9 cellular contexts compared by ENCODE assay signal in genomic region chrX:41382699-41383645, GRCh38. TPM values are rescaled to one million over a fixed set of nuclear protein-coding genes. Genes with fewer than 3 reads are reported as not detected.
A peak's percentile ranks its signal among the peaks of the same experiment; 100 is the strongest.
DNase-seq lines count a peak whose midpoint lies in the region; ATAC-seq, FAIRE-seq and TF ChIP-seq lines count a peak whose summit lies in the region.
"Had no signal": no experiment of that assay in that cellular context is flagged by ENCODE, and none has a peak within 500 bp of the region (broad histone marks: within the 10 kb centered on the region; RNA-seq: fewer than 3 reads in every experiment).

No MANE protein-coding gene starts in this region.

- 61% methylated on average over 10 of the region's 10 CpGs for WGBS in SK-N-SH (ENCODE audit: low lambda C conversion rate)
- WGBS in H1 (ENCODE audit: extremely low coverage in 1 of 2, insufficient coverage in 1 of 2, insufficient read length in 1 of 2, insufficient replicate concordance in 2 of 2, low coverage in 1 of 2, low lambda C conversion rate in 2 of 2, missing lambda C conversion rate in 1 of 2), 2 experiments = 80% methylated on average over 8 of the region's 10 CpGs; no CpG with 5 or more reads in 1 of the 2 experiments
- 20 to 43% (median 39%) methylated on average over 10 of the region's 10 CpGs for WGBS in small intestine, 3 donors

- H2BK120ac ChIP-seq in H1 (replicated peaks; ENCODE audit: low read depth, low read length) = no peak overlapping the region

- 0 out of 2 replicates have a peak overlapping the region, but pooled peaks have one; percentile 27 for H2BK12ac ChIP-seq in H1 (ENCODE audit: low read depth, low read length)

- H3K79me1 ChIP-seq in H1 (ENCODE audit: low read depth, low read length) = no peaks in the 10 kb centered on the region

- no peak overlapping the region for H4K5ac ChIP-seq in H1 (ENCODE audit: insufficient read length, low read depth, low read length)

- no peak overlapping the region for H2BK20ac ChIP-seq in H1 (ENCODE audit: low read length)

- H3K9me3 ChIP-seq in SK-N-SH (no peaks in the 10 kb centered on the region), H1 (ENCODE audit: insufficient read depth in 2 of 2, low read depth in 1 of 2, low read length in 1 of 2) (no peaks in the 10 kb centered on the region), small intestine (ENCODE audit: control insufficient read depth, low read depth) (no peaks in the 10 kb centered on the region)

- H3K4me1 ChIP-seq in SK-N-SH (ENCODE audit: control insufficient read depth in 1 of 2, insufficient read depth in 2 of 2, low read depth in 1 of 2, low read length in 1 of 2) = no peaks in the 10 kb centered on the region
- peaks cover 0 to 9% (median 3%) of the 10 kb centered on the region in 4 experiments; a peak in 4 of 7 replicates for H3K4me1 ChIP-seq in H1 (replicated peaks in 1 of 4; ENCODE audit: control insufficient read depth in 3 of 4, insufficient read depth in 4 of 4, low read length in 3 of 4)
- peaks cover 4% of the 10 kb centered on the region in 2 donors for H3K4me1 ChIP-seq in small intestine (ENCODE audit: control insufficient read depth in 2 of 2, insufficient read depth in 1 of 2, low read depth in 1 of 2, low read length in 1 of 2)

- H3K27ac ChIP-seq in SK-N-SH (ENCODE audit: low read depth in 2 of 2, low read length in 1 of 2) = 0 out of 4 replicates have a peak overlapping the region, but pooled peaks of 1 of the 2 experiments have one; percentile 27
- H3K27ac ChIP-seq in H1 (ENCODE audit: low read depth, low read length) = no peak overlapping the region
- peak overlapping the region; percentile 75 to 94 for H3K27ac ChIP-seq in small intestine (ENCODE audit: low read depth in 1 of 2, low read length in 1 of 2)

- H4K8ac ChIP-seq in H1 (ENCODE audit: extremely low read depth, insufficient read depth, low read length) = no peak overlapping the region

- H3K4me3 ChIP-seq in SK-N-SH (ENCODE audit: low read depth in 2 of 2, low read length in 1 of 2) (no peak overlapping the region), H1 (ENCODE audit: extremely low read depth in 1 of 4, insufficient read depth in 2 of 4, low read depth in 3 of 4, low read length in 4 of 4) (no peak overlapping the region), small intestine (ENCODE audit: low read depth in 1 of 2, low read length in 2 of 2) (no peak overlapping the region)

- H3K9ac ChIP-seq in SK-N-SH (no peak overlapping the region), H1 (replicated peaks in 1 of 4; ENCODE audit: extremely low read depth in 1 of 4, low read depth in 3 of 4, low read length in 3 of 4) (no peak overlapping the region)

- H4K91ac ChIP-seq in H1 (replicated peaks; ENCODE audit: insufficient read length, low read length) = no peak overlapping the region

- no peak overlapping the region for H3K23ac ChIP-seq in H1 (ENCODE audit: insufficient read length)

- H3F3A ChIP-seq in SK-N-SH (replicated peaks; ENCODE audit: insufficient read depth) = no peaks in the 10 kb centered on the region

- no peak for FAIRE-seq in H1 (lab: Jason Lieb, UNC)
- FAIRE-seq in small intestine (lab: Jason Lieb, UNC) = no peak
- FAIRE-seq: A204.1 had no signal

- no peak overlapping the region for H2AK5ac ChIP-seq in H1 (ENCODE audit: low read depth, low read length)

- H3K4ac ChIP-seq in H1 (replicated peaks; ENCODE audit: insufficient read length, low read depth, low read length) = no peak overlapping the region

- 0 out of 2 replicates have a peak overlapping the region, but pooled peaks have one; percentile 19 for H3K4me2 ChIP-seq in SK-N-SH
- H3K4me2 ChIP-seq in H1 (ENCODE audit: insufficient read depth in 1 of 2, low read depth in 2 of 2, low read length in 2 of 2) = no peak overlapping the region

- no peak for TF ChIP-seq POLR2A in H1 (IDR thresholded peaks at IDR 0.05; ENCODE audit: control extremely low read depth in 1 of 2, low read depth in 2 of 2, low read length in 2 of 2)

- no peaks in the 10 kb centered on the region for H3K23me2 ChIP-seq in H1 (ENCODE audit: low read depth, low read length)

- H2AFZ ChIP-seq in SK-N-SH (ENCODE audit: low read depth) (0 out of 2 replicates have a peak overlapping the region, but pooled peaks have one; percentile 24), H1 (ENCODE audit: low read length) (no peak overlapping the region; the same call in 1 of the 2 replicates)

- TF ChIP-seq RAD21 in SK-N-SH (IDR thresholded peaks at IDR 0.05; ENCODE audit: low read length) (no peak), H1 (IDR thresholded peaks at IDR 0.05 in 1 of 2, conservative IDR thresholded peaks at IDR 0.05 in 1 of 2; ENCODE audit: low read depth in 2 of 2, low read length in 2 of 2) (no peak)

- CTCF ChIA-PET in SK-N-SH (lab: Yijun Ruan, JAX) = no interaction called here
- CTCF ChIA-PET in H1 (lab: Charles Lee; ENCODE audit: partially characterized antibody) = no interaction called here

- H3K27me3 ChIP-seq in SK-N-SH (ENCODE audit: insufficient read depth) = no peaks in the 10 kb centered on the region
- H3K27me3 ChIP-seq in H1 (replicated peaks in 1 of 4; ENCODE audit: control insufficient read depth in 3 of 4, extremely low read depth in 1 of 4, insufficient read depth in 3 of 4, low read length in 3 of 4) = no peaks in the 10 kb centered on the region
- no peaks in the 10 kb centered on the region for H3K27me3 ChIP-seq in small intestine (ENCODE audit: control insufficient read depth in 2 of 2, insufficient read depth in 2 of 2, low read length in 2 of 2)

- H4K20me1 ChIP-seq in SK-N-SH (ENCODE audit: insufficient read depth) (no peaks in the 10 kb centered on the region), H1 (replicated peaks in 1 of 2; ENCODE audit: control insufficient read depth in 1 of 2, insufficient read depth in 2 of 2, low read length in 2 of 2) (no peaks in the 10 kb centered on the region)

- no peaks in the 10 kb centered on the region for H3K9me2 ChIP-seq in SK-N-SH

- H3K18ac ChIP-seq in H1 (ENCODE audit: extremely low read depth, low read length) = no peak overlapping the region

- no peak for TF ChIP-seq EP300 in SK-N-SH (IDR thresholded peaks at IDR 0.05; ENCODE audit: borderline replicate concordance in 1 of 2, low read depth in 1 of 2, low read length in 1 of 2)
- no peak for TF ChIP-seq EP300 in H1 (IDR thresholded peaks at IDR 0.05; ENCODE audit: borderline replicate concordance in 1 of 2, low read depth in 2 of 2, low read length in 2 of 2)

- ATAC-seq in GM18861 (IDR thresholded peaks at IDR 0.05; ENCODE audit: unreplicated experiment) = no peak
- no peak for ATAC-seq in HG03439 (IDR thresholded peaks at IDR 0.05; ENCODE audit: unreplicated experiment)

- peak; percentile 11 for DNase-seq in NCI-H2029 (lab: John Stamatoyannopoulos, UW)
- DNase-seq in NCI-H2029 treated with DMSO at 0.1 percent for 48 hours (lab: John Stamatoyannopoulos, UW) = no peak
- no peak for DNase-seq in SK-N-SH
- no peak for DNase-seq in H1 (ENCODE audit: low read depth in 1 of 2, low spot score in 2 of 2)
- DNase-seq in small intestine = peak; percentile 88
- no peak for DNase-seq in GDM1 (lab: John Stamatoyannopoulos, UW)

- POLR2A ChIA-PET in SK-N-SH (lab: Yijun Ruan, JAX) = no interaction called here
- POLR2A ChIA-PET in H1 (lab: Charles Lee; ENCODE audit: partially characterized antibody) = interaction anchor here (0.5 to 0.7 kb wide), 2 partner anchors 15 to 200 kb away, joined by 3 to 4 read pairs; no protein-coding TSS in a partner anchor

- TF ChIP-seq CTCF in SK-N-SH (IDR thresholded peaks at IDR 0.05) = no peak
- no peak for TF ChIP-seq CTCF in H1 (IDR thresholded peaks at IDR 0.05; ENCODE audit: control extremely low read depth in 1 of 3, insufficient read depth in 1 of 3, low read depth in 1 of 3, low read length in 3 of 3)

- no peak overlapping the region for H3K56ac ChIP-seq in H1 (replicated peaks; ENCODE audit: insufficient read length, low read depth, low read length)

- H2BK5ac ChIP-seq in H1 (ENCODE audit: low read depth, low read length) = no peak overlapping the region

- H3K36me3 ChIP-seq in SK-N-SH (replicated peaks in 1 of 2; ENCODE audit: control insufficient read depth in 1 of 2, insufficient read depth in 2 of 2, low read length in 1 of 2) (no peaks in the 10 kb centered on the region), H1 (ENCODE audit: control insufficient read depth in 2 of 4, insufficient read depth in 4 of 4, low read length in 3 of 4) (no peaks in the 10 kb centered on the region), small intestine (ENCODE audit: control insufficient read depth in 2 of 2, insufficient read depth in 2 of 2, low read length in 2 of 2) (no peaks in the 10 kb centered on the region)

- H3K79me2 ChIP-seq in SK-N-SH (ENCODE audit: insufficient read depth) (no peaks in the 10 kb centered on the region), H1 (ENCODE audit: control insufficient read depth in 1 of 2, insufficient read depth in 2 of 2, low read length in 2 of 2) (no peaks in the 10 kb centered on the region)

- no peak overlapping the region for H3K14ac ChIP-seq in H1 (ENCODE audit: insufficient read length)

- H2BK15ac ChIP-seq in H1 (ENCODE audit: low read length) = no peak overlapping the region

TF ChIP-seq in H1, 55 proteins besides CTCF, POLR2A, EP300 and RAD21 (continues in another document):
- TF ChIP-seq PHF8 (conservative IDR thresholded peaks at IDR 0.05; ENCODE audit: low read depth, low read length) (no peak), TAF1 (IDR thresholded peaks at IDR 0.05; ENCODE audit: low read depth, low read length) (no peak), GTF2F1 (IDR thresholded peaks at IDR 0.05; ENCODE audit: borderline replicate concordance, low read depth, low read length) (no peak)

RNA-seq across cellular contexts. Expression of gene DDX3X, which starts 49.0 kb away (rescaled TPM):
- polyA plus RNA-seq in SK-N-SH (2012; rRNA removed) (30.9 and 46.4 TPM in 2 replicates), H1 (2011; rRNA removed) (29.9 and 39.4 TPM in 2 replicates), small intestine (100 to 1,000 TPM in 2 of 3 donors, 10 to 100 TPM in 1; 72.5 to 108 (median 102) TPM)
- polyA plus RNA-seq in SK-N-SH (2012; cell fraction: cytosol; rRNA removed) = 63.8 and 64.9 TPM in 2 replicates
- polyA plus RNA-seq in SK-N-SH (2012; cell fraction: nucleus; rRNA removed) = 39.2 and 79.4 TPM in 2 replicates
- total RNA-seq in H1 (2021; fragmentation: NEBNext Ultra II Directional; extraction: Animal tissue kit (Norgen Biotek cat#: 25700)) = 274 and 291 TPM in 2 replicates
- 70.9 TPM for polyA plus RNA-seq in H1 (2011; cell fraction: cytosol; rRNA removed)
- 49.5 TPM for polyA plus RNA-seq in H1 (2011; cell fraction: nucleus; rRNA removed)
- polyA plus RNA-seq in H1 (2012, experiment 1 of 2) = 115 to 172 TPM (median 160 TPM) in 4 replicates
- polyA plus RNA-seq in H1 (2012, experiment 2 of 2) = 9.3 TPM
- polyA plus RNA-seq in H1 (2013, experiment 1 of 2) = 102 TPM
- polyA plus RNA-seq in H1 (2013, experiment 2 of 2) = 98.2 TPM
- polyA minus RNA-seq in H1 (2011; rRNA and poly(A)+ RNA removed) = 141 and 144 TPM in 2 replicates
- 124 TPM for polyA minus RNA-seq in H1 (2011; cell fraction: cytosol; rRNA and poly(A)+ RNA removed)
- polyA minus RNA-seq in H1 (2011; cell fraction: nucleus; rRNA and poly(A)+ RNA removed) = 189 TPM

Comparison
In these comparisons a context has a peak if more than half of its experiments do, and no peak if none do; other contexts are left out.
1. DNase-seq: peak in NCI-H2029 (single experiment) and small intestine (single experiment); none in NCI-H2029 treated with DMSO at 0.1 percent for 48 hours (single experiment), SK-N-SH (single experiment), H1 (0 of 2) and GDM1 (single experiment).